Comparison of ENCODE assay signal across 20 cellular contexts in genomic region chr2:11481426-11481788, GRCh38. TPM values are rescaled to one million over a fixed set of nuclear protein-coding genes. Genes with fewer than 3 reads are reported as not detected.
DNase-seq lines count a peak whose midpoint lies in the region; ATAC-seq and TF ChIP-seq lines count a peak whose summit lies in the region.
"Had no signal": no experiment of that assay in that cellular context is flagged by ENCODE, and none has a peak within 500 bp of the region (broad histone marks: within the 10 kb centered on the region; RNA-seq: fewer than 3 reads in every experiment).

No MANE protein-coding gene starts in this region.

- H3K36me3 ChIP-seq in Caco-2 (ENCODE audit: control insufficient read depth, insufficient read depth, low read length), result no peaks in the 10 kb centered on the region
- no peaks in the 10 kb centered on the region for H3K36me3 ChIP-seq in iPS-20b (ENCODE audit: insufficient read depth, low read depth, low read length)
- no peaks in the 10 kb centered on the region for H3K36me3 ChIP-seq in ovary
- H3K36me3 ChIP-seq: BLaER1, heart left ventricle, lower lobe of right lung had no signal

- H3K27me3 Mint-ChIP-seq in Caco-2 (ENCODE audit: insufficient read depth, unreplicated experiment), result peaks cover 5% of the 10 kb centered on the region
- H3K27me3 Mint-ChIP-seq in activated CD8-positive, alpha-beta memory T cell treated with anti-CD3 and anti-CD28 coated beads, Interleukin-2, amount 10 ng/mL, durations not matched to agents 7 days and 5 days, result peaks cover 59% of the 10 kb centered on the region

- H3K27ac ChIP-seq in VCaP (peak overlapping the region; percentile 99), iPS-20b (ENCODE audit: low read length) (no peak overlapping the region), ovary (peak overlapping the region; percentile 95)
- H3K27ac ChIP-seq: A549, BLaER1, lower lobe of right lung had no signal

- BruUV-seq in Caco-2 (replicated peaks; lab: Mats Ljungman, UMichigan), result no TSS peak

- no peak for TF ChIP-seq CTCF in Caco-2 (IDR thresholded peaks at IDR 0.05; ENCODE audit: insufficient read depth in 1 of 2, low read depth in 1 of 2, low read length in 1 of 2, severe bottlenecking in 1 of 2, unreplicated experiment in 1 of 2)
- TF ChIP-seq CTCF in VCaP (conservative IDR thresholded peaks at IDR 0.05), result no peak
- no peak for TF ChIP-seq CTCF in ovary (IDR thresholded peaks at IDR 0.05)

- H3K9me3 ChIP-seq in Caco-2, result no peaks in the 10 kb centered on the region
- H3K9me3 ChIP-seq in iPS-20b (ENCODE audit: insufficient read depth, low read depth, low read length), result no peaks in the 10 kb centered on the region
- H3K9me3 ChIP-seq in ovary, result no peaks in the 10 kb centered on the region
- H3K9me3 ChIP-seq: A549, heart left ventricle, lower lobe of right lung had no signal

- H3K4me1 ChIP-seq in Caco-2, result 0 out of 2 replicates have a peak, but pooled peaks cover 4% of the 10 kb centered on the region
- H3K4me1 ChIP-seq in iPS-20b (ENCODE audit: insufficient read depth, low read length), result no peaks in the 10 kb centered on the region; the same call in 1 of the 2 replicates
- H3K4me1 ChIP-seq in ovary (ENCODE audit: insufficient read depth), result peaks cover 4% of the 10 kb centered on the region
- H3K4me1 ChIP-seq: A549, BLaER1, lower lobe of right lung had no signal

- no peak for TF ChIP-seq POLR2A in ovary (IDR thresholded peaks at IDR 0.05)

- no peak overlapping the region for H3K9ac ChIP-seq in iPS-20b (ENCODE audit: low read depth, low read length)
- H3K9ac ChIP-seq: BLaER1 had no signal

- H3K27me3 ChIP-seq in Caco-2 (replicated peaks; ENCODE audit: control insufficient read depth, insufficient read depth, low read length) (no peaks in the 10 kb centered on the region), iPS-20b (ENCODE audit: insufficient read depth, low read length) (peaks cover 26% of the 10 kb centered on the region), ovary (no peaks in the 10 kb centered on the region)

- WGBS in ovary, 3 donors, result 13 to 39% (median 24%) methylated on average over 6 of the region's 6 CpGs

- no peak for TF ChIP-seq EP300 in ovary (IDR thresholded peaks at IDR 0.05)

- H3K36me3 Mint-ChIP-seq in Caco-2 (ENCODE audit: insufficient read depth, unreplicated experiment), result no peaks in the 10 kb centered on the region
- peaks cover 2% of the 10 kb centered on the region for H3K36me3 Mint-ChIP-seq in activated CD8-positive, alpha-beta memory T cell treated with anti-CD3 and anti-CD28 coated beads, Interleukin-2, amount 10 ng/mL, durations not matched to agents 7 days and 5 days

- no peak for ATAC-seq in activated CD8-positive, alpha-beta memory T cell treated with anti-CD3 and anti-CD28 coated beads, Interleukin-2, amount 10 ng/mL, durations not matched to agents 7 days and 5 days
- ATAC-seq in HG03571 (IDR thresholded peaks at IDR 0.05; ENCODE audit: unreplicated experiment), result no peak
- ATAC-seq: A549; activated T-cell treated with anti-CD3 and anti-CD28 coated beads, Interleukin-2, amount 50 U/mL, for 72 hours; effector memory CD8-positive, alpha-beta T cell had no signal

- intact Hi-C loops in Caco-2 (cut with micrococcal nuclease; ENCODE audit: unreplicated experiment) (no loop called here), ovary (cut with DNase I) (loop anchor here in 3 of 4 donors (5.0 to 10.0 kb wide), 3 partner anchors 61 to 101 kb away; no protein-coding TSS in a partner anchor)

- H3K4me1 Mint-ChIP-seq in Caco-2 (ENCODE audit: low read depth, unreplicated experiment), result no peaks in the 10 kb centered on the region
- peaks cover 4% of the 10 kb centered on the region for H3K4me1 Mint-ChIP-seq in activated CD8-positive, alpha-beta memory T cell treated with anti-CD3 and anti-CD28 coated beads, Interleukin-2, amount 10 ng/mL, durations not matched to agents 7 days and 5 days

- POLR2A ChIA-PET in Caco-2 (lab: Charles Lee), result no interaction called here

- H3K9me3 Mint-ChIP-seq in Caco-2 (ENCODE audit: unreplicated experiment), result no peaks in the 10 kb centered on the region
- no peaks in the 10 kb centered on the region for H3K9me3 Mint-ChIP-seq in activated CD8-positive, alpha-beta memory T cell treated with anti-CD3 and anti-CD28 coated beads, Interleukin-2, amount 10 ng/mL, durations not matched to agents 7 days and 5 days (ENCODE audit: low read depth)
- H3K9me3 Mint-ChIP-seq: activated T-cell treated with anti-CD3 and anti-CD28 coated beads, Interleukin-2, amount 50 U/mL, for 72 hours; effector memory CD8-positive, alpha-beta T cell had no signal

- DNase-seq in Caco-2 (no peak), ovary (no peak), NCI-H226 (no peak), anterior cingulate cortex (lab: John Stamatoyannopoulos, UW) (no peak)
- DNase-seq in activated CD8-positive, alpha-beta memory T cell treated with anti-CD3 and anti-CD28 coated beads, Interleukin-2, amount 10 ng/mL, durations not matched to agents 7 days and 5 days, result no peak
- DNase-seq: activated T-cell treated with anti-CD3 and anti-CD28 coated beads, Interleukin-2, amount 50 U/mL, for 72 hours; effector memory CD8-positive, alpha-beta T cell; EL; heart left ventricle; islet precursor cell; lower lobe of right lung; NCI-H1417 treated with DMSO at 0.1 percent for 48 hours; NCI-H526; stimulated activated CD4-positive, alpha-beta T cell treated with anti-CD3 and anti-CD28 coated beads, Interleukin-12 subunit alpha, Interleukin-12 subunit beta, amount 100 ng/mL, for 4 hours had no signal

- H3K27ac Mint-ChIP-seq in Caco-2 (ENCODE audit: unreplicated experiment), result no peak overlapping the region
- H3K27ac Mint-ChIP-seq in activated CD8-positive, alpha-beta memory T cell treated with anti-CD3 and anti-CD28 coated beads, Interleukin-2, amount 10 ng/mL, durations not matched to agents 7 days and 5 days, result no peak overlapping the region
- H3K27ac Mint-ChIP-seq: activated naive CD8-positive, alpha-beta T cell; activated T-cell treated with anti-CD3 and anti-CD28 coated beads, Interleukin-2, amount 50 U/mL, for 72 hours; effector memory CD8-positive, alpha-beta T cell had no signal

- peak overlapping the region; percentile 34 for H3K4me3 Mint-ChIP-seq in Caco-2 (ENCODE audit: unreplicated experiment)
- no peak overlapping the region for H3K4me3 Mint-ChIP-seq in activated CD8-positive, alpha-beta memory T cell treated with anti-CD3 and anti-CD28 coated beads, Interleukin-2, amount 10 ng/mL, durations not matched to agents 7 days and 5 days
- H3K4me3 Mint-ChIP-seq: activated naive CD8-positive, alpha-beta T cell had no signal

- H3K4me3 ChIP-seq in Caco-2 (ENCODE audit: low read depth, low read length) (no peak overlapping the region), iPS-20b (ENCODE audit: low read length) (peak overlapping the region; percentile 86), ovary (peak overlapping the region; percentile 63)
- H3K4me3 ChIP-seq: A549, BLaER1, lower lobe of right lung had no signal

- CTCF ChIA-PET in Caco-2 (lab: Charles Lee), result interaction anchor here (1.4 to 3.5 kb wide), 2 partner anchors 102 to 109 kb away, joined by 9 to 43 read pairs; no protein-coding TSS in a partner anchor
- CTCF ChIA-PET in activated CD8-positive, alpha-beta memory T cell treated with anti-CD3 and anti-CD28 coated beads, Interleukin-2, amount 10 ng/mL, durations not matched to agents 7 days and 5 days (lab: Charles Lee), result interaction anchor here (1.0 to 9.9 kb wide), 2 partner anchors 15 to 102 kb away, joined by 3 to 186 read pairs; no protein-coding TSS in a partner anchor

RNA-seq across cellular contexts. Expression of gene E2F6, which starts 15.4 kb away (rescaled TPM):
- total RNA-seq in Caco-2 (2022) (41.6 and 44.5 TPM in 2 replicates), ovary (10 to 100 TPM; 10.5 to 19.6 (median 17.7) TPM)
- 10 to 100 TPM in 1 of 2 donors, 1 to 10 TPM in 1; 9.9 to 13.6 TPM for polyA plus RNA-seq in ovary
- 10 to 100 TPM in 1 of 2 experiments, 1 to 10 TPM in 1; 7.5 to 11.8 TPM for total RNA-seq in activated CD8-positive, alpha-beta memory T cell treated with anti-CD3 and anti-CD28 coated beads, Interleukin-2, amount 10 ng/mL, durations not matched to agents 7 days and 5 days

RNA-seq across cellular contexts. Expression of gene GREB1, which starts 52.4 kb away (rescaled TPM):
- 2.2 and 2.4 TPM in 2 replicates for total RNA-seq in Caco-2 (2022)
- total RNA-seq in ovary, result 100 to 1,000 TPM; 219 to 723 (median 335) TPM
- polyA plus RNA-seq in ovary, result 100 to 1,000 TPM; 104 to 228 TPM
- total RNA-seq in activated CD8-positive, alpha-beta memory T cell treated with anti-CD3 and anti-CD28 coated beads, Interleukin-2, amount 10 ng/mL, durations not matched to agents 7 days and 5 days, result 1 to 10 TPM in 1 of 2 experiments, under 1 TPM in 1; 0.91 to 1.4 TPM

Comparison
In these comparisons a context has a peak if more than half of its experiments do, and no peak if none do; other contexts are left out.
1. RNA of gene GREB1, which starts 52.4 kb away (total RNA-seq): 219 to 723 TPM in ovary; 2.2 to 2.4 TPM in Caco-2 and 0.91 to 1.4 TPM in activated CD8-positive, alpha-beta memory T cell treated with anti-CD3 and anti-CD28 coated beads, Interleukin-2, amount 10 ng/mL, durations not matched to agents 7 days and 5 days; every median in the first group is over 10 times any median in the second.